10 cellular contexts compared by ENCODE assay signal in the genomic region with DNA sequence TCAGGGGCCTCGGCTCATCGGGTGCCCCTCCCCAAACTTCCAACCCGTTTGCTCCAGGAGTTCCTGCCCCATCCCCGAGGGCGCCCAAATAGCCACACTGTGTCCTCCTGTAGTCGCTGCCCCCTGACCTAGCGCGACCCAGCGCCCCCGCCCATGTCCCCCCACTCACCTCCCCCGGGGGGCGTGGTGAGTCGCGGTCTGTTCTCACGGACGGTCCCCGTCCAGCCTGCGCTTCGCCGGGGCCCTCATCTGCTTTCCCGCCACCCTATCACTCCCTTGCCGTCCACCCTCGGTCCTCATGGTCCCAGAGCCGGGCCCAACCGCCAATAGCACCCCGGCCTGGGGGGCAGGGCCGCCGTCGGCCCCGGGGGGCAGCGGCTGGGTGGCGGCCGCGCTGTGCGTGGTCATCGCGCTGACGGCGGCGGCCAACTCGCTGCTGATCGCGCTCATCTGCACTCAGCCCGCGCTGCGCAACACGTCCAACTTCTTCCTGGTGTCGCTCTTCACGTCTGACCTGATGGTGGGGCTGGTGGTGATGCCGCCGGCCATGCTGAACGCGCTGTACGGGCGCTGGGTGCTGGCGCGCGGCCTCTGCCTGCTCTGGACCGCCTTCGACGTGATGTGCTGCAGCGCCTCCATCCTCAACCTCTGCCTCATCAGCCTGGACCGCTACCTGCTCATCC. TPM values are rescaled to one million over a fixed set of nuclear protein-coding genes. Genes with fewer than 3 reads are reported as not detected.
DNase-seq lines count a peak whose midpoint lies in the region; ATAC-seq, FAIRE-seq and TF ChIP-seq lines count a peak whose summit lies in the region.
"Had no signal": no experiment of that assay in that cellular context is flagged by ENCODE, and none has a peak within 500 bp of the region (broad histone marks: within the 10 kb centered on the region; RNA-seq: fewer than 3 reads in every experiment).

No MANE protein-coding gene starts in this region.

- no peak for FAIRE-seq in urothelium cell line (lab: Jason Lieb, UNC)

- no peaks in the 10 kb centered on the region for H3K36me3 Mint-ChIP-seq in activated naive CD4-positive, alpha-beta T cell treated with anti-CD3 and anti-CD28 coated beads, Interleukin-2, amount 10 ng/mL, durations not matched to agents 7 days and 5 days
- H3K36me3 Mint-ChIP-seq in activated T-helper 2 cell treated with anti-CD3 and anti-CD28 coated beads, Interferon-gamma antibody, Interleukin-2, Interleukin-4, amounts not matched to agents 10 μg/mL and 5 μg/mL and 100 μg/mL, durations not matched to agents 14 hours and 24 hours and 36 hours (ENCODE audit: low read depth), result no peaks in the 10 kb centered on the region

- ATAC-seq in HG03378 (IDR thresholded peaks at IDR 0.05; ENCODE audit: unreplicated experiment) (no peak), HG03439 (IDR thresholded peaks at IDR 0.05; ENCODE audit: unreplicated experiment) (no peak)

- peak overlapping the region; percentile 46 for H3K4me3 ChIP-seq in iPS-15b (ENCODE audit: low read depth, low read length)
- H3K4me3 ChIP-seq in stomach, result peak overlapping the region in 3 of 4 donors; percentile 35 to 47 (median 42)

- no peak overlapping the region for H3K27ac Mint-ChIP-seq in activated naive CD4-positive, alpha-beta T cell treated with anti-CD3 and anti-CD28 coated beads, Interleukin-2, amount 10 ng/mL, durations not matched to agents 7 days and 5 days
- H3K27ac Mint-ChIP-seq in activated T-helper 2 cell treated with anti-CD3 and anti-CD28 coated beads, Interferon-gamma antibody, Interleukin-2, Interleukin-4, amounts not matched to agents 10 μg/mL and 5 μg/mL and 100 μg/mL, durations not matched to agents 14 hours and 24 hours and 36 hours, result no peak overlapping the region

- no peaks in the 10 kb centered on the region for H3K9me3 ChIP-seq in iPS-15b (ENCODE audit: control insufficient read depth, insufficient read depth, low read length)
- H3K9me3 ChIP-seq in stomach, result no peaks in the 10 kb centered on the region

- H3K27ac ChIP-seq in stomach, result no peak overlapping the region

- no peak for TF ChIP-seq CTCF in stomach (IDR thresholded peaks at IDR 0.05)

- peak overlapping the region; percentile 55 for H3K4me3 Mint-ChIP-seq in activated naive CD4-positive, alpha-beta T cell treated with anti-CD3 and anti-CD28 coated beads, Interleukin-2, amount 10 ng/mL, durations not matched to agents 7 days and 5 days
- H3K4me3 Mint-ChIP-seq in activated T-helper 2 cell treated with anti-CD3 and anti-CD28 coated beads, Interferon-gamma antibody, Interleukin-2, Interleukin-4, amounts not matched to agents 10 μg/mL and 5 μg/mL and 100 μg/mL, durations not matched to agents 14 hours and 24 hours and 36 hours (ENCODE audit: low read depth), result peak overlapping the region; percentile 58

- 3 to 12% (median 6%) methylated on average over 25 to 63 of the region's 63 CpGs for WGBS in stomach, 5 donors

- H3K27me3 Mint-ChIP-seq in activated naive CD4-positive, alpha-beta T cell treated with anti-CD3 and anti-CD28 coated beads, Interleukin-2, amount 10 ng/mL, durations not matched to agents 7 days and 5 days, result peaks cover 87% of the 10 kb centered on the region
- H3K27me3 Mint-ChIP-seq in activated T-helper 2 cell treated with anti-CD3 and anti-CD28 coated beads, Interferon-gamma antibody, Interleukin-2, Interleukin-4, amounts not matched to agents 10 μg/mL and 5 μg/mL and 100 μg/mL, durations not matched to agents 14 hours and 24 hours and 36 hours (ENCODE audit: low read depth), result peaks cover 49% of the 10 kb centered on the region

- H3K36me3 ChIP-seq in iPS-15b (ENCODE audit: control insufficient read depth, insufficient read depth, low read length) (no peaks in the 10 kb centered on the region), stomach (no peaks in the 10 kb centered on the region)

- no peak for DNase-seq in activated naive CD4-positive, alpha-beta T cell treated with anti-CD3 and anti-CD28 coated beads, Interleukin-2, amount 10 ng/mL, durations not matched to agents 7 days and 5 days
- DNase-seq in activated naive CD4-positive, alpha-beta T cell treated with Interleukin-2 at 50 U/mL for 16 hours, result no peak
- no peak for DNase-seq in activated T-helper 2 cell treated with anti-CD3 and anti-CD28 coated beads, Interferon-gamma antibody, Interleukin-2, Interleukin-4, amounts not matched to agents 10 μg/mL and 5 μg/mL and 100 μg/mL, durations not matched to agents 14 hours and 24 hours and 36 hours (ENCODE audit: low spot score)
- DNase-seq in stomach, result no peak
- no peak for DNase-seq in urothelium cell line (ENCODE audit: low spot score)
- DNase-seq: NCI-H1105 treated with DMSO at 0.1 percent for 48 hours; stimulated activated naive CD4-positive, alpha-beta T cell treated with Interleukin-2 at 50 U/mL for 16 hours had no signal

- no peak for TF ChIP-seq EP300 in stomach (IDR thresholded peaks at IDR 0.05)

- intact Hi-C loops in activated T-helper 2 cell treated with anti-CD3 and anti-CD28 coated beads, Interferon-gamma antibody, Interleukin-2, Interleukin-4, amounts not matched to agents 10 μg/mL and 5 μg/mL and 100 μg/mL, durations not matched to agents 14 hours and 24 hours and 36 hours (cut with micrococcal nuclease), result loop anchor here (10.0 kb wide), 1 partner anchor 149 kb away; a partner anchor contains a TSS
- intact Hi-C loops in stomach (cut with DNase I; ENCODE audit: low total_unique reads), result no loop called here

- H3K4me1 ChIP-seq in iPS-15b (ENCODE audit: control insufficient read depth, insufficient read depth, low read length), result no peaks in the 10 kb centered on the region
- peaks cover 13 to 19% (median 16%) of the 10 kb centered on the region in 4 donors for H3K4me1 ChIP-seq in stomach

- CTCF ChIA-PET in activated naive CD4-positive, alpha-beta T cell treated with anti-CD3 and anti-CD28 coated beads, Interleukin-2, amount 10 ng/mL, durations not matched to agents 7 days and 5 days (lab: Charles Lee), result no interaction called here

- H3K4me1 Mint-ChIP-seq in activated naive CD4-positive, alpha-beta T cell treated with anti-CD3 and anti-CD28 coated beads, Interleukin-2, amount 10 ng/mL, durations not matched to agents 7 days and 5 days, result peaks cover 17% of the 10 kb centered on the region
- peaks cover 4% of the 10 kb centered on the region for H3K4me1 Mint-ChIP-seq in activated T-helper 2 cell treated with anti-CD3 and anti-CD28 coated beads, Interferon-gamma antibody, Interleukin-2, Interleukin-4, amounts not matched to agents 10 μg/mL and 5 μg/mL and 100 μg/mL, durations not matched to agents 14 hours and 24 hours and 36 hours (ENCODE audit: low read depth)

- H3K27me3 ChIP-seq in iPS-15b (ENCODE audit: control insufficient read depth, insufficient read depth, low read length) (peaks cover 56% of the 10 kb centered on the region), stomach (peaks cover 21 to 96% (median 36%) of the 10 kb centered on the region in 3 donors)

- H3K9me3 Mint-ChIP-seq in activated naive CD4-positive, alpha-beta T cell treated with anti-CD3 and anti-CD28 coated beads, Interleukin-2, amount 10 ng/mL, durations not matched to agents 7 days and 5 days, result no peaks in the 10 kb centered on the region
- H3K9me3 Mint-ChIP-seq in activated T-helper 2 cell treated with anti-CD3 and anti-CD28 coated beads, Interferon-gamma antibody, Interleukin-2, Interleukin-4, amounts not matched to agents 10 μg/mL and 5 μg/mL and 100 μg/mL, durations not matched to agents 14 hours and 24 hours and 36 hours, result no peaks in the 10 kb centered on the region

- no peak for TF ChIP-seq POLR2A in stomach (IDR thresholded peaks at IDR 0.05)

- H3K9ac ChIP-seq in iPS-15b (ENCODE audit: low read depth, low read length), result no peak overlapping the region

RNA-seq across cellular contexts. Expression of a gene that starts 0.9 kb away (rescaled TPM):
- total RNA-seq in activated T-helper 2 cell treated with anti-CD3 and anti-CD28 coated beads, Interferon-gamma antibody, Interleukin-2, Interleukin-4, amounts not matched to agents 10 μg/mL and 5 μg/mL and 100 μg/mL, durations not matched to agents 14 hours and 24 hours and 36 hours, result not detected in 2 replicates
- total RNA-seq in stomach, result not detected
- polyA plus RNA-seq in stomach, result not detected

RNA-seq across cellular contexts. Expression of a gene that starts 21.5 kb away (rescaled TPM):
- 51.6 and 55.7 TPM in 2 replicates for total RNA-seq in activated T-helper 2 cell treated with anti-CD3 and anti-CD28 coated beads, Interferon-gamma antibody, Interleukin-2, Interleukin-4, amounts not matched to agents 10 μg/mL and 5 μg/mL and 100 μg/mL, durations not matched to agents 14 hours and 24 hours and 36 hours
- 100 to 1,000 TPM in 1 of 5 donors, 10 to 100 TPM in 4; 63.2 to 257 (median 83.5) TPM for total RNA-seq in stomach
- 100 to 1,000 TPM; 111 to 200 (median 121) TPM for polyA plus RNA-seq in stomach
